ENCODE assay signal across 1 cellular context in the genomic region with DNA sequence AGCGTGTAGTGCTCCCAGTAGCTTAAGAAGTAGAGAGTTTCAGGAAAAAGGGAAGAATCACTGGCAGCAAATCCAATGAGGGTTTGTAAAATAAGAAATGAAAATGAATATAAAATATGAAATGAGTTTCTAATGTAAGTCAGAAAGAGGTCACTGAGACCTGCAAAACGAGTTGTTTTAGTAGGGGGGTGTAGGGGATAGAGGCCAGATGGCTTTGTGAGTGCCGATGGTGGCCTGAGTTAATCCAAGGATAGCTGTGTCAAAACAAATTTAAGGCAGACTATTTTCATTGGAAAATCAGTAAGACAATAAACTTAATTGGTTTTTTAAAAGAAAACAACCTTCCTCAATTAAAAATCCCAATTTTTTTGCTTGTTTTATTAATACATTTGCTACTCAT.
TF ChIP-seq lines count a peak whose summit lies in the region.

No MANE protein-coding gene starts in this region.

TF ChIP-seq in K562, 482 proteins besides CTCF, POLR2A, EP300 and RAD21:
- TF ChIP-seq, protein P1, sequence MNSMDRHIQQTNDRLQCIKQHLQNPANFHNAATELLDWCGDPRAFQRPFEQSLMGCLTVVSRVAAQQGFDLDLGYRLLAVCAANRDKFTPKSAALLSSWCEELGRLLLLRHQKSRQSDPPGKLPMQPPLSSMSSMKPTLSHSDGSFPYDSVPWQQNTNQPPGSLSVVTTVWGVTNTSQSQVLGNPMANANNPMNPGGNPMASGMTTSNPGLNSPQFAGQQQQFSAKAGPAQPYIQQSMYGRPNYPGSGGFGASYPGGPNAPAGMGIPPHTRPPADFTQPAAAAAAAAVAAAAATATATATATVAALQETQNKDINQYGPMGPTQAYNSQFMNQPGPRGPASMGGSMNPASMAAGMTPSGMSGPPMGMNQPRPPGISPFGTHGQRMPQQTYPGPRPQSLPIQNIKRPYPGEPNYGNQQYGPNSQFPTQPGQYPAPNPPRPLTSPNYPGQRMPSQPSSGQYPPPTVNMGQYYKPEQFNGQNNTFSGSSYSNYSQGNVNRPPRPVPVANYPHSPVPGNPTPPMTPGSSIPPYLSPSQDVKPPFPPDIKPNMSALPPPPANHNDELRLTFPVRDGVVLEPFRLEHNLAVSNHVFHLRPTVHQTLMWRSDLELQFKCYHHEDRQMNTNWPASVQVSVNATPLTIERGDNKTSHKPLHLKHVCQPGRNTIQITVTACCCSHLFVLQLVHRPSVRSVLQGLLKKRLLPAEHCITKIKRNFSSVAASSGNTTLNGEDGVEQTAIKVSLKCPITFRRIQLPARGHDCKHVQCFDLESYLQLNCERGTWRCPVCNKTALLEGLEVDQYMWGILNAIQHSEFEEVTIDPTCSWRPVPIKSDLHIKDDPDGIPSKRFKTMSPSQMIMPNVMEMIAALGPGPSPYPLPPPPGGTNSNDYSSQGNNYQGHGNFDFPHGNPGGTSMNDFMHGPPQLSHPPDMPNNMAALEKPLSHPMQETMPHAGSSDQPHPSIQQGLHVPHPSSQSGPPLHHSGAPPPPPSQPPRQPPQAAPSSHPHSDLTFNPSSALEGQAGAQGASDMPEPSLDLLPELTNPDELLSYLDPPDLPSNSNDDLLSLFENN (IDR thresholded peaks at IDR 0.05; ENCODE audit: low read depth in 2 of 2, low read length in 2 of 2): no peak
- TF ChIP-seq MCM7 (IDR thresholded peaks at IDR 0.05): no peak
- no peak for TF ChIP-seq ZC3H4 (CRISPR knock-in tag; IDR thresholded peaks at IDR 0.05; ENCODE audit: borderline replicate concordance)
- no peak for TF ChIP-seq ZNF12 (CRISPR knock-in tag; IDR thresholded peaks at IDR 0.05)
- TF ChIP-seq NFIX (CRISPR knock-in tag; IDR thresholded peaks at IDR 0.05; ENCODE audit: low read depth): no peak
- TF ChIP-seq MED1 (CRISPR knock-in tag; IDR thresholded peaks at IDR 0.05; ENCODE audit: borderline replicate concordance): no peak
- TF ChIP-seq, protein P2, sequence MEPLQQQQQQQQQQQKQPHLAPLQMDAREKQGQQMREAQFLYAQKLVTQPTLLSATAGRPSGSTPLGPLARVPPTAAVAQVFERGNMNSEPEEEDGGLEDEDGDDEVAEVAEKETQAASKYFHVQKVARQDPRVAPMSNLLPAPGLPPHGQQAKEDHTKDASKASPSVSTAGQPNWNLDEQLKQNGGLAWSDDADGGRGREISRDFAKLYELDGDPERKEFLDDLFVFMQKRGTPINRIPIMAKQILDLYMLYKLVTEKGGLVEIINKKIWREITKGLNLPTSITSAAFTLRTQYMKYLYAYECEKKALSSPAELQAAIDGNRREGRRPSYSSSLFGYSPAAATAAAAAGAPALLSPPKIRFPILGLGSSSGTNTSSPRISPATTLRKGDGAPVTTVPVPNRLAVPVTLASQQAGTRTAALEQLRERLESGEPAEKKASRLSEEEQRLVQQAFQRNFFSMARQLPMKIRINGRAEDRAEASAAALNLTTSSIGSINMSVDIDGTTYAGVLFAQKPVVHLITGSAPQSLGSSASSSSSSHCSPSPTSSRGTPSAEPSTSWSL (CRISPR knock-in tag; IDR thresholded peaks at IDR 0.05; ENCODE audit: borderline replicate concordance): no peak
- no peak for TF ChIP-seq ZEB2 (IDR thresholded peaks at IDR 0.05)
- no peak for TF ChIP-seq SIN3B (IDR thresholded peaks at IDR 0.05; ENCODE audit: low read depth)
- no peak for TF ChIP-seq ZNF282 (CRISPR knock-in tag; IDR thresholded peaks at IDR 0.05)
- no peak for TF ChIP-seq U2AF1 (optimal IDR thresholded peaks at IDR 0.05; ENCODE audit: low read depth, low read length)
- no peak for TF ChIP-seq KLF1 (tag; IDR thresholded peaks at IDR 0.05)
- TF ChIP-seq CCNT2 (IDR thresholded peaks at IDR 0.05; ENCODE audit: borderline replicate concordance, extremely low read depth, insufficient read length, low read depth, low read length): no peak
- no peak for TF ChIP-seq PHB2 (IDR thresholded peaks at IDR 0.05; ENCODE audit: low read depth)
- TF ChIP-seq CCAR2 (IDR thresholded peaks at IDR 0.05; ENCODE audit: low read depth, low read length): no peak
- TF ChIP-seq, protein P3, sequence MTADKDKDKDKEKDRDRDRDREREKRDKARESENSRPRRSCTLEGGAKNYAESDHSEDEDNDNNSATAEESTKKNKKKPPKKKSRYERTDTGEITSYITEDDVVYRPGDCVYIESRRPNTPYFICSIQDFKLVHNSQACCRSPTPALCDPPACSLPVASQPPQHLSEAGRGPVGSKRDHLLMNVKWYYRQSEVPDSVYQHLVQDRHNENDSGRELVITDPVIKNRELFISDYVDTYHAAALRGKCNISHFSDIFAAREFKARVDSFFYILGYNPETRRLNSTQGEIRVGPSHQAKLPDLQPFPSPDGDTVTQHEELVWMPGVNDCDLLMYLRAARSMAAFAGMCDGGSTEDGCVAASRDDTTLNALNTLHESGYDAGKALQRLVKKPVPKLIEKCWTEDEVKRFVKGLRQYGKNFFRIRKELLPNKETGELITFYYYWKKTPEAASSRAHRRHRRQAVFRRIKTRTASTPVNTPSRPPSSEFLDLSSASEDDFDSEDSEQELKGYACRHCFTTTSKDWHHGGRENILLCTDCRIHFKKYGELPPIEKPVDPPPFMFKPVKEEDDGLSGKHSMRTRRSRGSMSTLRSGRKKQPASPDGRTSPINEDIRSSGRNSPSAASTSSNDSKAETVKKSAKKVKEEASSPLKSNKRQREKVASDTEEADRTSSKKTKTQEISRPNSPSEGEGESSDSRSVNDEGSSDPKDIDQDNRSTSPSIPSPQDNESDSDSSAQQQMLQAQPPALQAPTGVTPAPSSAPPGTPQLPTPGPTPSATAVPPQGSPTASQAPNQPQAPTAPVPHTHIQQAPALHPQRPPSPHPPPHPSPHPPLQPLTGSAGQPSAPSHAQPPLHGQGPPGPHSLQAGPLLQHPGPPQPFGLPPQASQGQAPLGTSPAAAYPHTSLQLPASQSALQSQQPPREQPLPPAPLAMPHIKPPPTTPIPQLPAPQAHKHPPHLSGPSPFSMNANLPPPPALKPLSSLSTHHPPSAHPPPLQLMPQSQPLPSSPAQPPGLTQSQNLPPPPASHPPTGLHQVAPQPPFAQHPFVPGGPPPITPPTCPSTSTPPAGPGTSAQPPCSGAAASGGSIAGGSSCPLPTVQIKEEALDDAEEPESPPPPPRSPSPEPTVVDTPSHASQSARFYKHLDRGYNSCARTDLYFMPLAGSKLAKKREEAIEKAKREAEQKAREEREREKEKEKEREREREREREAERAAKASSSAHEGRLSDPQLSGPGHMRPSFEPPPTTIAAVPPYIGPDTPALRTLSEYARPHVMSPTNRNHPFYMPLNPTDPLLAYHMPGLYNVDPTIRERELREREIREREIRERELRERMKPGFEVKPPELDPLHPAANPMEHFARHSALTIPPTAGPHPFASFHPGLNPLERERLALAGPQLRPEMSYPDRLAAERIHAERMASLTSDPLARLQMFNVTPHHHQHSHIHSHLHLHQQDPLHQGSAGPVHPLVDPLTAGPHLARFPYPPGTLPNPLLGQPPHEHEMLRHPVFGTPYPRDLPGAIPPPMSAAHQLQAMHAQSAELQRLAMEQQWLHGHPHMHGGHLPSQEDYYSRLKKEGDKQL (CRISPR knock-in tag; IDR thresholded peaks at IDR 0.05; ENCODE audit: borderline replicate concordance): no peak
- TF ChIP-seq SP2 (IDR thresholded peaks at IDR 0.05; ENCODE audit: extremely low read depth, low read depth, low read length, poor library complexity, severe bottlenecking): no peak
